ENCODE assay signal across 1 cellular context in the genomic region with DNA sequence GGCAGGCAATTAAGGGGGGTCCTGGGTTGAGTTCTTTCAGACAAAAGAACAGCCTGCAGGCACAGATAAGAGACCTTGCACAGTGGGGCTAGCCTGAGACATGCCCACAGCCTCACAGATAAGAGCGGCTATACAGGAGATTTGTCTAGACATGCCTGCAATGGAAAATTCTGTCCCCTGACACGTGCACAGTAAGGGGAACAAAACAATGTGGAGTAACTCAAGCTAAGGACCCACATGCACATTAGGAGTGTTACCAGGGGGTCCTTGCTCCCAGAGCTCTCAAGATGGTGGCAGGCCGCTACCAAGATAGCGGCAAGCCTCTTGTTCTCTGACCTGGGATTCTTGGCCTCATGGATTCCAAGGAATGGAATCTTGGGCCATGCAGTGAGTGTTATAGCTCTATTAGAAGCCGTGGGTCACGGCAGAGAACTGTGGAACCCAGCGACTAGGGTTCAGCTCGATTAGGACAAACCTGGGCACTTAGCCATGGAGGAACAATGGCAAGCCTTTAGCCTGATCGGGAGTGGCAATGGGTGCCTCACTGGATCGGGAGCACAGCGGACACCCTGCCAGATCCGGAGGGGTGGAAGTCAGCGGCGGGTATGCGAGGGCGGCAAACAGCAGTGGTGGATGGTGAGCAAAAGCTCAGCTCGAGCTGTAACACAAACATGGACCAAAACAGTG.
TF ChIP-seq lines count a peak whose summit lies in the region.

No MANE protein-coding gene starts in this region.

TF ChIP-seq in H1, 55 proteins besides CTCF, POLR2A, EP300 and RAD21 (continued from another document):
- no peak for TF ChIP-seq FOSL1 (IDR thresholded peaks at IDR 0.05; ENCODE audit: insufficient read depth, low read depth, low read length)
- no peak for TF ChIP-seq KDM4A (IDR thresholded peaks at IDR 0.05; ENCODE audit: low read depth, low read length, severe bottlenecking)
- no peak for TF ChIP-seq RNF2 (IDR thresholded peaks at IDR 0.05; ENCODE audit: borderline replicate concordance, low read depth, low read length, missing control alignments, poor library complexity, severe bottlenecking)
- TF ChIP-seq GABPA (IDR thresholded peaks at IDR 0.05; ENCODE audit: borderline replicate concordance, insufficient read depth, low read length), result no peak
- no peak for TF ChIP-seq CEBPB (IDR thresholded peaks at IDR 0.05; ENCODE audit: low read depth, low read length)
- no peak for TF ChIP-seq ZNF274 (IDR thresholded peaks at IDR 0.05; ENCODE audit: borderline replicate concordance, extremely low read depth, low read length)
- TF ChIP-seq CBX8 (IDR thresholded peaks at IDR 0.05; ENCODE audit: borderline replicate concordance, low read depth, low read length), result no peak
- no peak for TF ChIP-seq NANOG (IDR thresholded peaks at IDR 0.05; ENCODE audit: insufficient read depth, low read depth, low read length, poor library complexity, severe bottlenecking)
